ENCODE assay signal across 16 cellular contexts in genomic region chr20:1491891-1492642, GRCh38. TPM values are rescaled to one million over a fixed set of nuclear protein-coding genes. Genes with fewer than 3 reads are reported as not detected.
DNase-seq lines count a peak whose midpoint lies in the region; ATAC-seq and TF ChIP-seq lines count a peak whose summit lies in the region.
"Had no signal": no experiment of that assay in that cellular context is flagged by ENCODE, and none has a peak within 500 bp of the region (broad histone marks: within the 10 kb centered on the region; RNA-seq: fewer than 3 reads in every experiment).

No MANE protein-coding gene starts in this region.

- no peaks in the 10 kb centered on the region for H3K9me3 ChIP-seq in adrenal gland (replicated peaks in 1 of 3)
- H3K9me3 ChIP-seq in spleen, result no peaks in the 10 kb centered on the region
- H3K9me3 ChIP-seq in CD8-positive, alpha-beta memory T cell (ENCODE audit: low read length), result no peaks in the 10 kb centered on the region

- H3K27me3 Mint-ChIP-seq in Calu3 (ENCODE audit: unreplicated experiment), result no peaks in the 10 kb centered on the region
- peaks cover 20 to 64% of the 10 kb centered on the region in 2 donors for H3K27me3 Mint-ChIP-seq in CD8-positive, alpha-beta memory T cell

- no peak for TF ChIP-seq POLR2A in adrenal gland (IDR thresholded peaks at IDR 0.05)
- TF ChIP-seq POLR2A in spleen (IDR thresholded peaks at IDR 0.05), result no peak

- H3K27ac Mint-ChIP-seq in Calu3 (ENCODE audit: unreplicated experiment), result no peak overlapping the region
- H3K27ac Mint-ChIP-seq in CD8-positive, alpha-beta memory T cell, result no peak overlapping the region
- H3K27ac Mint-ChIP-seq: activated CD8-positive, alpha-beta memory T cell treated with anti-CD3 and anti-CD28 coated beads, Interleukin-2, amount 10 ng/mL, durations not matched to agents 7 days and 5 days; activated naive CD8-positive, alpha-beta T cell treated with anti-CD3 and anti-CD28 coated beads for 36 hours; CD8-positive, alpha-beta T cell had no signal

- H3K4me3 Mint-ChIP-seq in Calu3 (ENCODE audit: low read depth, unreplicated experiment), result no peak overlapping the region
- no peak overlapping the region for H3K4me3 Mint-ChIP-seq in CD8-positive, alpha-beta memory T cell
- H3K4me3 Mint-ChIP-seq: activated CD8-positive, alpha-beta memory T cell treated with anti-CD3 and anti-CD28 coated beads, Interleukin-2, amount 10 ng/mL, durations not matched to agents 7 days and 5 days; activated naive CD8-positive, alpha-beta T cell treated with anti-CD3 and anti-CD28 coated beads for 36 hours; CD8-positive, alpha-beta T cell had no signal

- no peaks in the 10 kb centered on the region for H3K36me3 Mint-ChIP-seq in Calu3 (ENCODE audit: insufficient read depth, unreplicated experiment)
- no peaks in the 10 kb centered on the region for H3K36me3 Mint-ChIP-seq in CD8-positive, alpha-beta memory T cell
- H3K36me3 Mint-ChIP-seq: activated CD8-positive, alpha-beta memory T cell treated with anti-CD3 and anti-CD28 coated beads, Interleukin-2, amount 10 ng/mL, durations not matched to agents 7 days and 5 days; activated naive CD8-positive, alpha-beta T cell treated with anti-CD3 and anti-CD28 coated beads for 36 hours; CD8-positive, alpha-beta T cell had no signal

- peaks cover 20% of the 10 kb centered on the region for H3K4me1 Mint-ChIP-seq in Calu3 (ENCODE audit: low read depth, unreplicated experiment)
- no peaks in the 10 kb centered on the region for H3K4me1 Mint-ChIP-seq in CD8-positive, alpha-beta memory T cell

- 39 to 53% (median 45%) methylated on average over 2 of the region's 2 CpGs for WGBS in adrenal gland, 4 donors
- WGBS in spleen, 5 donors, result 19 to 49% (median 23%) methylated on average over 2 of the region's 2 CpGs

- H3K36me3 ChIP-seq in adrenal gland (replicated peaks in 1 of 2), result no peaks in the 10 kb centered on the region
- no peaks in the 10 kb centered on the region for H3K36me3 ChIP-seq in spleen
- H3K36me3 ChIP-seq in CD8-positive, alpha-beta memory T cell (ENCODE audit: insufficient read depth, low read length), result no peaks in the 10 kb centered on the region

- intact Hi-C loops in adrenal gland (cut with DNase I) (no loop called here), left cardiac atrium (cut with DNase I) (no loop called here), spleen (cut with DNase I; ENCODE audit: low total_unique reads) (no loop called here), Calu3 (cut with micrococcal nuclease; ENCODE audit: unreplicated experiment) (no loop called here)

- BruUV-seq in Calu3 (replicated peaks; lab: Mats Ljungman, UMichigan), result no TSS peak

- no peaks in the 10 kb centered on the region for H3K27me3 ChIP-seq in adrenal gland
- H3K27me3 ChIP-seq in spleen (replicated peaks in 1 of 7), result no peaks in the 10 kb centered on the region
- no peaks in the 10 kb centered on the region for H3K27me3 ChIP-seq in CD8-positive, alpha-beta memory T cell (ENCODE audit: insufficient read depth, low read length, poor library complexity, severe bottlenecking)

- H3K4me1 ChIP-seq in adrenal gland (replicated peaks in 1 of 2) (no peaks in the 10 kb centered on the region), spleen (peaks cover 10 to 60% (median 28%) of the 10 kb centered on the region in 6 donors)
- H3K4me1 ChIP-seq in CD8-positive, alpha-beta memory T cell (ENCODE audit: insufficient read depth, low read length), result no peaks in the 10 kb centered on the region

- DNase-seq in Kasumi-1 (lab: John Stamatoyannopoulos, UW), result peak; percentile 60 to 64
- DNase-seq in adrenal gland, result no peak
- DNase-seq in left cardiac atrium, result no peak
- DNase-seq in spleen, result no peak
- no peak for DNase-seq in Calu3
- no peak for DNase-seq in CD8-positive, alpha-beta memory T cell
- DNase-seq in activated effector memory CD4-positive, alpha-beta T cell treated with Interleukin-2 at 50 U/mL for 16 hours, result no peak
- DNase-seq: activated CD8-positive, alpha-beta memory T cell treated with anti-CD3 and anti-CD28 coated beads, Interleukin-2, amount 10 ng/mL, durations not matched to agents 7 days and 5 days; activated naive CD8-positive, alpha-beta T cell treated with anti-CD3 and anti-CD28 coated beads for 36 hours; CD8-positive, alpha-beta T cell; NCI-H2081 treated with DMSO at 0.1 percent for 48 hours; SHP77 treated with DMSO at 0.1 percent for 48 hours; stimulated activated CD4-positive, alpha-beta T cell treated with anti-CD3 and anti-CD28 coated beads, Interleukin-2, amount 100 ng/mL, for 48 hours had no signal

- POLR2A ChIA-PET in CD8-positive, alpha-beta memory T cell (lab: Charles Lee), result no interaction called here

- CTCF ChIA-PET in Calu3 (lab: Charles Lee), result interaction anchor here (1.2 kb wide), 1 partner anchor 11 kb away, joined by 3 read pairs; no protein-coding TSS in a partner anchor
- CTCF ChIA-PET in CD8-positive, alpha-beta memory T cell (lab: Charles Lee), result interaction anchor here (1.3 kb wide), 1 partner anchor 12 kb away, joined by 6 read pairs; no protein-coding TSS in a partner anchor

- H3K9me3 Mint-ChIP-seq in Calu3 (ENCODE audit: low read depth, unreplicated experiment), result no peaks in the 10 kb centered on the region
- peaks cover 0 to 5% (median 0%) of the 10 kb centered on the region in 5 donors for H3K9me3 Mint-ChIP-seq in CD8-positive, alpha-beta memory T cell
- H3K9me3 Mint-ChIP-seq: CD8-positive, alpha-beta T cell had no signal

- TF ChIP-seq CTCF in adrenal gland (IDR thresholded peaks at IDR 0.05), result no peak
- TF ChIP-seq CTCF in spleen (IDR thresholded peaks at IDR 0.05 in 8 of 11, conservative IDR thresholded peaks at IDR 0.05 in 3 of 11), result no peak
- no peak for TF ChIP-seq CTCF in Calu3 (IDR thresholded peaks at IDR 0.05; ENCODE audit: unreplicated experiment)

- H3K27ac ChIP-seq in adrenal gland (peak overlapping the region in 4 of 5 donors; percentile 15 to 93 (median 44)), spleen (peak overlapping the region in 7 of 8 donors; percentile 75 to 94 (median 87))
- no peak overlapping the region for H3K27ac ChIP-seq in CD8-positive, alpha-beta memory T cell (ENCODE audit: low read depth, low read length)

- no peak overlapping the region for H3K4me3 ChIP-seq in adrenal gland
- H3K4me3 ChIP-seq in spleen, result peak overlapping the region in 3 of 8 donors; percentile 36 to 64 (median 41)
- H3K4me3 ChIP-seq in CD8-positive, alpha-beta memory T cell (ENCODE audit: low read length), result no peak overlapping the region

- peak; percentile 38 to 41 for ATAC-seq in left cardiac atrium
- no peak for ATAC-seq in HG03521 (IDR thresholded peaks at IDR 0.05; ENCODE audit: unreplicated experiment)
- ATAC-seq: activated CD8-positive, alpha-beta memory T cell treated with anti-CD3 and anti-CD28 coated beads, Interleukin-2, amount 10 ng/mL, durations not matched to agents 7 days and 5 days; CD8-positive, alpha-beta T cell had no signal

RNA-seq across cellular contexts. Expression of gene SIRPB2, which starts 0.8 kb away (rescaled TPM):
- 10 to 100 TPM in 6 of 8 donors, 1 to 10 TPM in 2; 8.5 to 19.7 (median 14.0) TPM for total RNA-seq in adrenal gland
- 1 to 10 TPM; 1.8 to 2.5 (median 1.9) TPM for polyA plus RNA-seq in adrenal gland
- total RNA-seq in left cardiac atrium, result 10 to 100 TPM in 1 of 2 donors, 1 to 10 TPM in 1; 5.4 to 10.3 TPM
- 10 to 100 TPM; 27.3 to 92.2 (median 42.1) TPM for total RNA-seq in spleen
- polyA plus RNA-seq in spleen, result 1 to 10 TPM; 2.1 to 4.7 (median 2.2) TPM
- 0.57 and 1.1 TPM in 2 replicates for total RNA-seq in Calu3 (2022)
- total RNA-seq in CD8-positive, alpha-beta memory T cell, result not detected
- not detected for polyA plus RNA-seq in CD8-positive, alpha-beta memory T cell
- total RNA-seq: activated CD8-positive, alpha-beta memory T cell treated with anti-CD3 and anti-CD28 coated beads, Interleukin-2, amount 10 ng/mL, durations not matched to agents 7 days and 5 days; activated naive CD8-positive, alpha-beta T cell treated with anti-CD3 and anti-CD28 coated beads for 36 hours; CD8-positive, alpha-beta T cell; H4; LHCN-M2 had no signal

RNA-seq across cellular contexts. Expression of gene NSFL1C, which starts 25.4 kb away (rescaled TPM):
- total RNA-seq in adrenal gland (100 to 1,000 TPM in 4 of 8 donors, 10 to 100 TPM in 4; 52.5 to 491 (median 98.9) TPM), left cardiac atrium (10 to 100 TPM; 48.8 to 62.7 TPM), spleen (10 to 100 TPM; 64.9 to 88.5 (median 71.8) TPM), Calu3 (2022) (81.0 and 86.3 TPM in 2 replicates)
- polyA plus RNA-seq in adrenal gland (100 to 1,000 TPM in 1 of 3 donors, 10 to 100 TPM in 2; 46.1 to 510 (median 61.1) TPM), spleen (10 to 100 TPM; 37.1 to 51.2 (median 41.7) TPM)
- 100 to 1,000 TPM; 103 to 107 TPM for total RNA-seq in CD8-positive, alpha-beta memory T cell
- polyA plus RNA-seq in CD8-positive, alpha-beta memory T cell, result 78.8 TPM

Comparison
In these comparisons a context has a peak if more than half of its experiments do, and no peak if none do; other contexts are left out.
1. DNase-seq: peak in Kasumi-1 (2 of 2); none in adrenal gland (0 of 7), left cardiac atrium (single experiment), spleen (single experiment), Calu3 (single experiment), CD8-positive, alpha-beta memory T cell (0 of 5) and activated effector memory CD4-positive, alpha-beta T cell treated with Interleukin-2 at 50 U/mL for 16 hours (single experiment).